ENCODE assay signal across 32 cellular contexts in genomic region chr1:81899214-81899613, GRCh38.
"Had no signal": no experiment of that assay in that cellular context is flagged by ENCODE, and none has a peak within 500 bp of the region (broad histone marks: within the 10 kb centered on the region; RNA-seq: fewer than 3 reads in every experiment).

No MANE protein-coding gene starts in this region.

- H3K36me3 Mint-ChIP-seq: activated CD4-positive, alpha-beta memory T cell treated with anti-CD3 and anti-CD28 coated beads for 36 hours; activated naive CD4-positive, alpha-beta T cell treated with anti-CD3 and anti-CD28 coated beads, Interleukin-2, amount 50 U/mL, for 72 hours; activated naive CD8-positive, alpha-beta T cell treated with anti-CD3 and anti-CD28 coated beads for 36 hours had no signal

- H3K4me1 Mint-ChIP-seq: activated B cell treated with CpG ODN at 0.5 μM for 24 hours; activated CD4-positive, alpha-beta T cell treated with anti-CD3 and anti-CD28 coated beads, Interleukin-2, amount 10 ng/mL, durations not matched to agents 24 days and 14 days; activated naive CD8-positive, alpha-beta T cell treated with anti-CD3 and anti-CD28 coated beads for 36 hours; activated T-helper 17 cell treated with anti-CD3 and anti-CD28 coated beads, Interleukin-2, amount 50 U/mL, for 72 hours had no signal

- H3K27ac Mint-ChIP-seq: activated B cell treated with CpG ODN at 0.5 μM for 24 hours; activated CD4-positive, alpha-beta memory T cell treated with anti-CD3 and anti-CD28 coated beads for 36 hours; activated CD4-positive, alpha-beta T cell treated with anti-CD3 and anti-CD28 coated beads, Interleukin-2, amount 10 ng/mL, durations not matched to agents 24 days and 14 days; activated CD8-positive, alpha-beta T cell treated with anti-CD3 and anti-CD28 coated beads for 36 hours; activated naive CD4-positive, alpha-beta T cell treated with anti-CD3 and anti-CD28 coated beads for 36 hours; activated naive CD4-positive, alpha-beta T cell treated with anti-CD3 and anti-CD28 coated beads, Interleukin-2, amount 50 U/mL, for 72 hours; activated naive CD8-positive, alpha-beta T cell treated with anti-CD3 and anti-CD28 coated beads for 36 hours; activated T-cell treated with anti-CD3 and anti-CD28 coated beads, Interleukin-2, amount 50 U/mL, for 72 hours; activated T-helper 1 cell treated with anti-CD3 and anti-CD28 coated beads, Interleukin-12 subunit alpha, Interleukin-12 subunit beta, Interleukin-2, Interleukin-4 antibody, amounts not matched to agents 30 ng/mL and 10 ng/mL and 1 ng/mL, durations not matched to agents 14 hours and 24 hours and 36 hours; activated T-helper 17 cell treated with anti-CD3 and anti-CD28 coated beads, Interleukin-2, amount 50 U/mL, for 72 hours; T-helper 1 cell treated with Interleukin-12 subunit alpha and Interleukin-12 subunit beta and Interleukin-4 antibody, amounts not matched to agents 30 μg/mL and 1 μg/mL, for 36 hours; T-helper 2 cell treated with Interferon-gamma antibody and Interleukin-4, amounts not matched to agents 5 μg/mL and 100 μg/mL, for 36 hours had no signal

- H3K9me3 Mint-ChIP-seq: activated B cell treated with CpG ODN at 0.5 μM for 24 hours; activated CD4-positive, alpha-beta memory T cell treated with anti-CD3 and anti-CD28 coated beads for 36 hours; activated CD4-positive, alpha-beta T cell treated with anti-CD3 and anti-CD28 coated beads, Interleukin-2, amount 10 ng/mL, durations not matched to agents 24 days and 14 days; activated CD8-positive, alpha-beta T cell treated with anti-CD3 and anti-CD28 coated beads for 36 hours; activated naive CD4-positive, alpha-beta T cell treated with anti-CD3 and anti-CD28 coated beads for 36 hours; activated naive CD4-positive, alpha-beta T cell treated with anti-CD3 and anti-CD28 coated beads, Interleukin-2, amount 50 U/mL, for 72 hours; activated naive CD8-positive, alpha-beta T cell treated with anti-CD3 and anti-CD28 coated beads for 36 hours; activated T-cell treated with anti-CD3 and anti-CD28 coated beads, Interleukin-2, amount 50 U/mL, for 72 hours; activated T-helper 1 cell treated with anti-CD3 and anti-CD28 coated beads, Interleukin-12 subunit alpha, Interleukin-12 subunit beta, Interleukin-2, Interleukin-4 antibody, amounts not matched to agents 30 ng/mL and 10 ng/mL and 1 ng/mL, durations not matched to agents 14 hours and 24 hours and 36 hours; activated T-helper 17 cell treated with anti-CD3 and anti-CD28 coated beads, Interleukin-2, amount 50 U/mL, for 72 hours; T-helper 1 cell treated with Interleukin-12 subunit alpha and Interleukin-12 subunit beta and Interleukin-4 antibody, amounts not matched to agents 30 μg/mL and 1 μg/mL, for 36 hours; T-helper 2 cell treated with Interferon-gamma antibody and Interleukin-4, amounts not matched to agents 5 μg/mL and 100 μg/mL, for 36 hours had no signal

- DNase-seq: activated B cell treated with CpG ODN at 0.5 μM for 24 hours; activated CD4-positive, alpha-beta memory T cell treated with anti-CD3 and anti-CD28 coated beads for 36 hours; activated CD4-positive, alpha-beta T cell treated with anti-CD3 and anti-CD28 coated beads for 4 hours; activated CD4-positive, alpha-beta T cell treated with anti-CD3 and anti-CD28 coated beads, Interleukin-2, amount 10 ng/mL, durations not matched to agents 24 days and 14 days; activated CD4-positive, alpha-beta T cell treated with anti-CD3 and anti-CD28 coated beads, Interleukin-2, amount 50 U/mL, for 1 hour; activated CD4-positive, alpha-beta T cell treated with anti-CD3 and anti-CD28 coated beads, Interleukin-2, amount 50 U/mL, for 4 hours; activated CD4-positive, CD25-positive, alpha-beta regulatory T cell treated with anti-CD3 and anti-CD28 coated beads, Interleukin-2, amount 50 U/mL, for 72 hours; activated CD8-positive, alpha-beta memory T cell treated with anti-CD3 and anti-CD28 coated beads, Interleukin-2, amount 50 U/mL, for 4 hours; activated CD8-positive, alpha-beta T cell treated with anti-CD3 and anti-CD28 coated beads for 36 hours; activated effector memory CD4-positive, alpha-beta T cell treated with anti-CD3 and anti-CD28 coated beads, Interleukin-2, amount 50 U/mL, for 16 hours; activated gamma-delta T cell treated with Interleukin-2 at 50 U/mL for 16 hours; activated naive CD4-positive, alpha-beta T cell; activated naive CD4-positive, alpha-beta T cell treated with anti-CD3 and anti-CD28 coated beads for 36 hours; activated naive CD4-positive, alpha-beta T cell treated with anti-CD3 and anti-CD28 coated beads, Interleukin-2, amount 50 U/mL, for 16 hours; activated naive CD8-positive, alpha-beta T cell treated with anti-CD3 and anti-CD28 coated beads for 36 hours; activated T-cell treated with anti-CD3 and anti-CD28 coated beads for 4 hours; activated T-cell treated with anti-CD3 and anti-CD28 coated beads, Interleukin-2, amount 50 U/mL, for 1 hour; activated T-cell treated with anti-CD3 and anti-CD28 coated beads, Interleukin-2, amount 50 U/mL, for 4 hours; activated T-cell treated with anti-CD3 and anti-CD28 coated beads, Interleukin-2, amount 50 U/mL, for 72 hours; adrenal gland; amniotic stem cell; aorta; body of pancreas; brain microvascular endothelial cell; central memory CD4-positive, alpha-beta T cell; T-helper 2 cell; T-helper 9 cell had no signal

- H3K4me3 Mint-ChIP-seq: activated B cell treated with CpG ODN at 0.5 μM for 24 hours; activated CD4-positive, alpha-beta memory T cell treated with anti-CD3 and anti-CD28 coated beads for 36 hours; activated CD4-positive, alpha-beta T cell treated with anti-CD3 and anti-CD28 coated beads, Interleukin-2, amount 10 ng/mL, durations not matched to agents 24 days and 14 days; activated CD8-positive, alpha-beta T cell treated with anti-CD3 and anti-CD28 coated beads for 36 hours; activated naive CD4-positive, alpha-beta T cell treated with anti-CD3 and anti-CD28 coated beads for 36 hours; activated naive CD8-positive, alpha-beta T cell treated with anti-CD3 and anti-CD28 coated beads for 36 hours; activated T-cell treated with anti-CD3 and anti-CD28 coated beads, Interleukin-2, amount 50 U/mL, for 4 hours; activated T-cell treated with anti-CD3 and anti-CD28 coated beads, Interleukin-2, amount 50 U/mL, for 72 hours; activated T-helper 1 cell treated with anti-CD3 and anti-CD28 coated beads, Interleukin-12 subunit alpha, Interleukin-12 subunit beta, Interleukin-2, Interleukin-4 antibody, amounts not matched to agents 30 ng/mL and 10 ng/mL and 1 ng/mL, durations not matched to agents 14 hours and 24 hours and 36 hours; activated T-helper 17 cell treated with anti-CD3 and anti-CD28 coated beads, Interleukin-2, amount 50 U/mL, for 72 hours; T-helper 1 cell treated with Interleukin-12 subunit alpha and Interleukin-12 subunit beta and Interleukin-4 antibody, amounts not matched to agents 30 μg/mL and 1 μg/mL, for 36 hours; T-helper 2 cell treated with Interferon-gamma antibody and Interleukin-4, amounts not matched to agents 5 μg/mL and 100 μg/mL, for 36 hours had no signal

- ATAC-seq: activated CD8-positive, alpha-beta T cell treated with anti-CD3 and anti-CD28 coated beads for 36 hours; activated naive CD4-positive, alpha-beta T cell treated with anti-CD3 and anti-CD28 coated beads, Interleukin-2, amount 50 U/mL, for 72 hours; activated T-cell treated with anti-CD3 and anti-CD28 coated beads, Interleukin-2, amount 50 U/mL, for 4 hours; activated T-cell treated with anti-CD3 and anti-CD28 coated beads, Interleukin-2, amount 50 U/mL, for 72 hours; activated T-helper 17 cell treated with anti-CD3 and anti-CD28 coated beads, Interleukin-2, amount 50 U/mL, for 72 hours; body of pancreas had no signal

- H3K27me3 Mint-ChIP-seq: activated B cell treated with CpG ODN at 0.5 μM for 24 hours; activated CD4-positive, alpha-beta memory T cell treated with anti-CD3 and anti-CD28 coated beads for 36 hours; activated CD4-positive, alpha-beta T cell treated with anti-CD3 and anti-CD28 coated beads, Interleukin-2, amount 10 ng/mL, durations not matched to agents 24 days and 14 days; activated CD8-positive, alpha-beta T cell treated with anti-CD3 and anti-CD28 coated beads for 36 hours; activated naive CD8-positive, alpha-beta T cell treated with anti-CD3 and anti-CD28 coated beads for 36 hours; activated T-helper 17 cell treated with anti-CD3 and anti-CD28 coated beads, Interleukin-2, amount 50 U/mL, for 72 hours had no signal
